19 cellular contexts compared by ENCODE assay signal in genomic region chr20:58406422-58407001, GRCh38. TPM values are rescaled to one million over a fixed set of nuclear protein-coding genes. Genes with fewer than 3 reads are reported as not detected.
DNase-seq lines count a peak whose midpoint lies in the region; ATAC-seq and TF ChIP-seq lines count a peak whose summit lies in the region.
"Had no signal": no experiment of that assay in that cellular context is flagged by ENCODE, and none has a peak within 500 bp of the region (broad histone marks: within the 10 kb centered on the region; RNA-seq: fewer than 3 reads in every experiment).

No MANE protein-coding gene starts in this region.

- H3K9me3 ChIP-seq in adrenal gland (replicated peaks in 1 of 3) (no peaks in the 10 kb centered on the region), neutrophil (no peaks in the 10 kb centered on the region), suprapubic skin (no peaks in the 10 kb centered on the region)
- H3K9me3 ChIP-seq: esophagus squamous epithelium had no signal

- CTCF ChIA-PET in activated CD8-positive, alpha-beta T cell treated with anti-CD3 and anti-CD28 coated beads for 36 hours (lab: Charles Lee): interaction anchor here (1.3 to 1.8 kb wide), 2 partner anchors 12 to 17 kb away, joined by 3 to 4 read pairs; no protein-coding TSS in a partner anchor
- CTCF ChIA-PET in activated CD8-positive, alpha-beta T cell treated with anti-CD3 and anti-CD28 coated beads, Interleukin-2, amount 10 ng/mL, durations not matched to agents 7 days and 5 days (lab: Charles Lee): interaction anchor here (1.0 kb wide), 1 partner anchor 41 kb away, joined by 3 read pairs; no protein-coding TSS in a partner anchor

- ATAC-seq in activated CD8-positive, alpha-beta T cell treated with anti-CD3 and anti-CD28 coated beads for 36 hours: no peak
- no peak for ATAC-seq in activated CD8-positive, alpha-beta T cell treated with anti-CD3 and anti-CD28 coated beads, Interleukin-2, amount 10 ng/mL, durations not matched to agents 7 days and 5 days
- no peak for ATAC-seq in HG02759 (IDR thresholded peaks at IDR 0.05; ENCODE audit: unreplicated experiment)
- ATAC-seq: left cardiac atrium had no signal

- no peaks in the 10 kb centered on the region for H3K27me3 Mint-ChIP-seq in activated CD8-positive, alpha-beta T cell treated with anti-CD3 and anti-CD28 coated beads for 36 hours
- no peaks in the 10 kb centered on the region for H3K27me3 Mint-ChIP-seq in activated CD8-positive, alpha-beta T cell treated with anti-CD3 and anti-CD28 coated beads, Interleukin-2, amount 10 ng/mL, durations not matched to agents 7 days and 5 days (ENCODE audit: low read depth)
- no peaks in the 10 kb centered on the region for H3K27me3 Mint-ChIP-seq in HFFc6 (ENCODE audit: insufficient read depth)
- H3K27me3 Mint-ChIP-seq: CD8-positive, alpha-beta memory T cell had no signal

- H3K4me3 ChIP-seq in adrenal gland (no peak overlapping the region), neutrophil (ENCODE audit: low read depth in 1 of 2, low read length in 1 of 2) (no peak overlapping the region), suprapubic skin (no peak overlapping the region)
- H3K4me3 ChIP-seq: esophagus squamous epithelium had no signal

- H3K27ac Mint-ChIP-seq in activated CD8-positive, alpha-beta T cell treated with anti-CD3 and anti-CD28 coated beads for 36 hours: peak overlapping the region; percentile 51
- no peak overlapping the region for H3K27ac Mint-ChIP-seq in activated CD8-positive, alpha-beta T cell treated with anti-CD3 and anti-CD28 coated beads, Interleukin-2, amount 10 ng/mL, durations not matched to agents 7 days and 5 days
- peak overlapping the region; percentile 34; the same call in 1 of the 2 replicates for H3K27ac Mint-ChIP-seq in HFFc6

- peaks cover 48 to 57% of the 10 kb centered on the region in 2 donors for H3K4me1 ChIP-seq in adrenal gland (replicated peaks in 1 of 2)
- peaks cover 41 to 45% of the 10 kb centered on the region in 2 experiments for H3K4me1 ChIP-seq in neutrophil (ENCODE audit: control insufficient read depth in 1 of 2, insufficient read depth in 1 of 2, low read depth in 1 of 2, low read length in 1 of 2)
- peaks cover 51% of the 10 kb centered on the region for H3K4me1 ChIP-seq in suprapubic skin

- no peak for TF ChIP-seq EP300 in suprapubic skin (IDR thresholded peaks at IDR 0.05)

- H3K36me3 ChIP-seq in adrenal gland (replicated peaks in 1 of 2) (no peaks in the 10 kb centered on the region), neutrophil (no peaks in the 10 kb centered on the region), suprapubic skin (no peaks in the 10 kb centered on the region)
- H3K36me3 ChIP-seq: esophagus squamous epithelium had no signal

- TF ChIP-seq POLR2A in adrenal gland (IDR thresholded peaks at IDR 0.05) (no peak), suprapubic skin (IDR thresholded peaks at IDR 0.05) (no peak)

- H3K9me3 Mint-ChIP-seq in activated CD8-positive, alpha-beta T cell treated with anti-CD3 and anti-CD28 coated beads for 36 hours: no peaks in the 10 kb centered on the region
- H3K9me3 Mint-ChIP-seq in activated CD8-positive, alpha-beta T cell treated with anti-CD3 and anti-CD28 coated beads, Interleukin-2, amount 10 ng/mL, durations not matched to agents 7 days and 5 days (ENCODE audit: insufficient read depth): no peaks in the 10 kb centered on the region
- H3K9me3 Mint-ChIP-seq in HFFc6: no peaks in the 10 kb centered on the region
- H3K9me3 Mint-ChIP-seq: CD8-positive, alpha-beta memory T cell had no signal

- H3K27ac ChIP-seq in adrenal gland (peak overlapping the region in 4 of 5 donors; percentile 15 to 67 (median 51)), neutrophil (peak overlapping the region; percentile 88), suprapubic skin (no peak overlapping the region)
- H3K27ac ChIP-seq: parathyroid adenoma, WERI-Rb-1 had no signal

- H3K4me1 Mint-ChIP-seq in activated CD8-positive, alpha-beta T cell treated with anti-CD3 and anti-CD28 coated beads for 36 hours (ENCODE audit: low read depth): peaks cover 38% of the 10 kb centered on the region
- peaks cover 25% of the 10 kb centered on the region for H3K4me1 Mint-ChIP-seq in activated CD8-positive, alpha-beta T cell treated with anti-CD3 and anti-CD28 coated beads, Interleukin-2, amount 10 ng/mL, durations not matched to agents 7 days and 5 days (ENCODE audit: low read depth)
- no peaks in the 10 kb centered on the region for H3K4me1 Mint-ChIP-seq in HFFc6 (ENCODE audit: low read depth)

- TF ChIP-seq CTCF in activated CD8-positive, alpha-beta T cell treated with anti-CD3 and anti-CD28 coated beads for 36 hours (IDR thresholded peaks at IDR 0.05): no peak
- TF ChIP-seq CTCF in HFFc6 (IDR thresholded peaks at IDR 0.05) (no peak), adrenal gland (IDR thresholded peaks at IDR 0.05) (no peak), neutrophil (IDR thresholded peaks at IDR 0.05) (no peak), suprapubic skin (IDR thresholded peaks at IDR 0.05) (no peak)

- POLR2A ChIA-PET in activated CD8-positive, alpha-beta T cell treated with anti-CD3 and anti-CD28 coated beads for 36 hours (lab: Charles Lee): no interaction called here
- POLR2A ChIA-PET in activated CD8-positive, alpha-beta T cell treated with anti-CD3 and anti-CD28 coated beads, Interleukin-2, amount 10 ng/mL, durations not matched to agents 7 days and 5 days (lab: Charles Lee): no interaction called here

- no peaks in the 10 kb centered on the region for H3K27me3 ChIP-seq in adrenal gland
- no peaks in the 10 kb centered on the region for H3K27me3 ChIP-seq in neutrophil
- H3K27me3 ChIP-seq in suprapubic skin: no peaks in the 10 kb centered on the region
- H3K27me3 ChIP-seq: esophagus squamous epithelium had no signal

- H3K36me3 Mint-ChIP-seq in activated CD8-positive, alpha-beta T cell treated with anti-CD3 and anti-CD28 coated beads for 36 hours (ENCODE audit: low read depth): peaks cover 4% of the 10 kb centered on the region
- H3K36me3 Mint-ChIP-seq in activated CD8-positive, alpha-beta T cell treated with anti-CD3 and anti-CD28 coated beads, Interleukin-2, amount 10 ng/mL, durations not matched to agents 7 days and 5 days (ENCODE audit: low read depth): peaks cover 9% of the 10 kb centered on the region
- no peaks in the 10 kb centered on the region for H3K36me3 Mint-ChIP-seq in HFFc6 (ENCODE audit: low read depth)
- H3K36me3 Mint-ChIP-seq: CD8-positive, alpha-beta memory T cell had no signal

- DNase-seq in activated CD8-positive, alpha-beta T cell treated with anti-CD3 and anti-CD28 coated beads for 36 hours: no peak
- no peak for DNase-seq in activated CD8-positive, alpha-beta T cell treated with anti-CD3 and anti-CD28 coated beads, Interleukin-2, amount 10 ng/mL, durations not matched to agents 7 days and 5 days
- DNase-seq in HFFc6: no peak
- no peak for DNase-seq in adrenal gland
- DNase-seq in suprapubic skin (ENCODE audit: low spot score in 2 of 2): no peak
- DNase-seq in NCI-H748 treated with DMSO at 0.1 percent for 48 hours (lab: John Stamatoyannopoulos, UW): no peak
- DNase-seq: activated CD8-positive, alpha-beta memory T cell treated with anti-CD3 and anti-CD28 coated beads, Interleukin-2, amount 50 U/mL, for 4 hours; amniotic stem cell; CD8-positive, alpha-beta memory T cell; cortex of kidney; esophagus squamous epithelium; GDM1; left cardiac atrium; NCI-H1417 treated with DMSO at 0.1 percent for 48 hours; NK-92 treated with Interleukin-12 subunit alpha and Interleukin-12 subunit beta, amount 100 ng/mL, for 24 hours; WERI-Rb-1 had no signal

- WGBS in adrenal gland, 4 donors: 34 to 46% (median 39%) methylated on average over 4 of the region's 4 CpGs
- WGBS in suprapubic skin: 62% methylated on average over 4 of the region's 4 CpGs

- intact Hi-C loops in activated CD8-positive, alpha-beta T cell treated with anti-CD3 and anti-CD28 coated beads for 36 hours (cut with micrococcal nuclease): no loop called here
- intact Hi-C loops in adrenal gland (cut with DNase I): no loop called here

- H3K4me3 Mint-ChIP-seq in activated CD8-positive, alpha-beta T cell treated with anti-CD3 and anti-CD28 coated beads for 36 hours: no peak overlapping the region
- H3K4me3 Mint-ChIP-seq in activated CD8-positive, alpha-beta T cell treated with anti-CD3 and anti-CD28 coated beads, Interleukin-2, amount 10 ng/mL, durations not matched to agents 7 days and 5 days: no peak overlapping the region
- H3K4me3 Mint-ChIP-seq in HFFc6: no peak overlapping the region
- H3K4me3 Mint-ChIP-seq: CD8-positive, alpha-beta memory T cell had no signal

RNA-seq across cellular contexts. Expression of gene VAPB, which starts 17.5 kb away (rescaled TPM):
- total RNA-seq in activated CD8-positive, alpha-beta T cell treated with anti-CD3 and anti-CD28 coated beads for 36 hours: 10 to 100 TPM; 46.3 to 46.8 TPM
- 10 to 100 TPM; 34.5 to 36.8 TPM for total RNA-seq in activated CD8-positive, alpha-beta T cell treated with anti-CD3 and anti-CD28 coated beads, Interleukin-2, amount 10 ng/mL, durations not matched to agents 7 days and 5 days
- total RNA-seq in HFFc6 (2021; fragmentation: NEBNext Ultra II Directional; extraction: Animal tissue kit (Norgen Biotek cat#: 25700)): 10 to 100 TPM; 48.9 to 57.4 (median 54.5) TPM
- total RNA-seq in adrenal gland (100 to 1,000 TPM in 1 of 8 donors, 10 to 100 TPM in 7; 24.6 to 103 (median 53.2) TPM), suprapubic skin (10 to 100 TPM; 10.9 to 20.4 (median 17.9) TPM)
- 100 to 1,000 TPM in 1 of 3 donors, 10 to 100 TPM in 2; 27.0 to 162 (median 33.9) TPM for polyA plus RNA-seq in adrenal gland
